In the genomic region with DNA sequence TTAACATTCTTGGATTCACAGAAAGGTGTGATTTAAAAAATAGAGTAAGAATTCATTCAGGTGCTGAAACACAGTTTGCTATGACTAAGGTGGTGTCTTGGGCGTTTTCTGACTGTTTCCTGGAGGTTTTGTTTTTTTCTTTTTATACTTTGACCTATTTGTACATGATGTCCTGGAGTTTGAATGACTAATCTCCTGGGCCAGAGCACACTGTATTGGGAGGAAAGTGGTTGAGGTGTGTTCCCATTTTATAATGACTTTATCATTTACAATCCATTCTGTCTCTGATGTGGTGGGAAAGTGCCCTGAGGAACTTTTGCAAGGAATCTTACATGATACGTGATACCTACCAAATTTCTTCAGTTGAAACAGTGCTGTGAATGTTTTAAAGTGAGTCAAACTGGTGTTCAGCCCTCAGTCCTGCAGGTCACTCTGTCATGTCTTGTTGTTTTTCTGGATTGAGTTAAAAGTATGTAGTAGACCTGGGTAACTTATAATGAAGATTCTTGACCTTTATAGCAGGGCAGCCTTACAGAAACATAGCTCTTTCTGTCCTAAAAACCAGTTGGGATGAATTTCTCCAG, we compare ENCODE assay signal across 9 cellular contexts.
DNase-seq lines count a peak whose midpoint lies in the region; ATAC-seq and TF ChIP-seq lines count a peak whose summit lies in the region.
"Had no signal": no experiment of that assay in that cellular context is flagged by ENCODE, and none has a peak within 500 bp of the region (broad histone marks: within the 10 kb centered on the region; RNA-seq: fewer than 3 reads in every experiment).

No MANE protein-coding gene starts in this region.

- no peaks in the 10 kb centered on the region for H3K27me3 Mint-ChIP-seq in osteocyte (ENCODE audit: unreplicated experiment)

- H3K36me3 Mint-ChIP-seq in osteocyte (ENCODE audit: unreplicated experiment) = peaks cover 29% of the 10 kb centered on the region

- H3K4me1 Mint-ChIP-seq in osteocyte (ENCODE audit: unreplicated experiment) = peaks cover 28% of the 10 kb centered on the region

- peak overlapping the region; percentile 50 for H3K27ac Mint-ChIP-seq in osteocyte (ENCODE audit: unreplicated experiment)

- no peak overlapping the region for H3K4me3 ChIP-seq in epithelial cell of proximal tubule (ENCODE audit: low read depth, low read length)

- peak; percentile 22 for DNase-seq in EH (ENCODE audit: low read depth)
- peak; percentile 1 for DNase-seq in T1000 (lab: John Stamatoyannopoulos, UW)
- peak; percentile 57 for DNase-seq in epithelial cell of proximal tubule (ENCODE audit: low read depth)
- no peak for DNase-seq in osteocyte (ENCODE audit: extremely low spot score, unreplicated experiment)
- DNase-seq in NCI-H1694 (lab: John Stamatoyannopoulos, UW) = no peak
- no peak for DNase-seq in NCI-H1436 treated with DMSO at 0.1 percent for 48 hours (lab: John Stamatoyannopoulos, UW)
- no peak for DNase-seq in cerebellar nuclear complex (lab: John Stamatoyannopoulos, UW)
- DNase-seq: NCI-H510A treated with DMSO at 0.1 percent for 48 hours had no signal

- no peak for ATAC-seq in GM18867 (IDR thresholded peaks at IDR 0.05; ENCODE audit: unreplicated experiment)

- TF ChIP-seq CTCF in epithelial cell of proximal tubule (conservative IDR thresholded peaks at IDR 0.05; ENCODE audit: low read depth, low read length) = no peak
- no peak for TF ChIP-seq CTCF in osteocyte (IDR thresholded peaks at IDR 0.05)

- no peaks in the 10 kb centered on the region for H3K9me3 Mint-ChIP-seq in osteocyte (ENCODE audit: unreplicated experiment)

- H3K4me3 Mint-ChIP-seq in osteocyte (ENCODE audit: unreplicated experiment) = no peak overlapping the region

Comparison
In these comparisons a context has a peak if more than half of its experiments do, and no peak if none do; other contexts are left out.
1. DNase-seq: peak in EH (single experiment), T1000 (single experiment) and epithelial cell of proximal tubule (single experiment); none in osteocyte (single experiment), NCI-H1694 (single experiment), NCI-H1436 treated with DMSO at 0.1 percent for 48 hours (single experiment) and cerebellar nuclear complex (0 of 2).